Comparison of ENCODE assay signal across 8 cellular contexts in the genomic region with DNA sequence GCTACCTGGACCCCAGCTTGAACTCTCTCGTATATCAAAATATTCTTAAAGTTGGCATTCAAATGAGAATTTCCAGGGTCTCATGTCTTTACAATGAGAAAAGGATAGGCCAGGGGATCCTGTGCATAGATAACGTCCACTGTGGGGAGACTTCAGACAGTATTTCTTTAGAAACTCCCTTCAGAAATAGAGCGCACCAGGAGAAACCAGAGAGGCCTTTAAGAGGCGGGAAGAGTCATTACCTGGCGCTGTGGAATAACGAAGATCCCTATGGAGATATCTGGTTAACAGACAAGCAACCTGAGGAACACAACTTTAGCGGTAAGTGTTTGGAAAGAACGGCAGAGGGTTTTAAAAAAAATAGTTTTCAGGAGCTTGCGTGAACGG. TPM values are rescaled to one million over a fixed set of nuclear protein-coding genes. Genes with fewer than 3 reads are reported as not detected.
A peak's percentile ranks its signal among the peaks of the same experiment; 100 is the strongest.
DNase-seq lines count a peak whose midpoint lies in the region; ATAC-seq and TF ChIP-seq lines count a peak whose summit lies in the region.

No MANE protein-coding gene starts in this region.

- H3K36me3 ChIP-seq in HUES64 (ENCODE audit: insufficient read depth, low read length) (no peaks in the 10 kb centered on the region), right lobe of liver (no peaks in the 10 kb centered on the region), upper lobe of right lung (no peaks in the 10 kb centered on the region)

- no peak for TF ChIP-seq POLR2A in right lobe of liver (IDR thresholded peaks at IDR 0.05)

- peak overlapping the region; percentile 89 for H3K4me3 Mint-ChIP-seq in MCF 10A (ENCODE audit: unreplicated experiment)

- H3K9ac ChIP-seq in HUES64 (ENCODE audit: low read depth, low read length): peak overlapping the region; percentile 67; the same call in 1 of the 2 replicates

- H3K27me3 ChIP-seq in HUES64 (ENCODE audit: insufficient read depth, low read length): peaks cover 25% of the 10 kb centered on the region
- H3K27me3 ChIP-seq in right lobe of liver: no peaks in the 10 kb centered on the region
- H3K27me3 ChIP-seq in upper lobe of right lung: no peaks in the 10 kb centered on the region

- H3K27ac ChIP-seq in HUES64 (ENCODE audit: low read depth, low read length): no peak overlapping the region
- no peak overlapping the region for H3K27ac ChIP-seq in right lobe of liver
- no peak overlapping the region for H3K27ac ChIP-seq in upper lobe of right lung

- ATAC-seq in GM21381 (IDR thresholded peaks at IDR 0.05; ENCODE audit: unreplicated experiment): peak; percentile 17
- ATAC-seq in right lobe of liver: peak; percentile 43 to 61 (median 54)
- ATAC-seq in upper lobe of right lung: no peak

- peaks cover 6% of the 10 kb centered on the region for H3K4me1 Mint-ChIP-seq in MCF 10A (ENCODE audit: insufficient read depth, unreplicated experiment)

- H3K27ac Mint-ChIP-seq in MCF 10A (ENCODE audit: low read depth, unreplicated experiment): peak overlapping the region; percentile 85

- POLR2A ChIA-PET in MCF 10A (lab: Yijun Ruan, JAX): interaction anchor here (1.0 to 2.6 kb wide), 6 partner anchors 10 to 168 kb away, joined by 3 to 12 read pairs (median 4); a partner anchor contains a TSS

- intact Hi-C loops in MCF 10A (cut with micrococcal nuclease): loop anchor here (5.0 kb wide), 1 partner anchor 190 kb away; a partner anchor contains a TSS
- intact Hi-C loops in right lobe of liver (cut with DNase I): no loop called here
- intact Hi-C loops in upper lobe of right lung (cut with DNase I): no loop called here

- no peaks in the 10 kb centered on the region for H3K4me1 ChIP-seq in HUES64 (ENCODE audit: insufficient read depth, low read length)
- H3K4me1 ChIP-seq in right lobe of liver: no peaks in the 10 kb centered on the region
- H3K4me1 ChIP-seq in upper lobe of right lung: no peaks in the 10 kb centered on the region

- TF ChIP-seq CTCF in MCF 10A (IDR thresholded peaks at IDR 0.05; ENCODE audit: unreplicated experiment) (no peak), right lobe of liver (IDR thresholded peaks at IDR 0.05) (no peak), upper lobe of right lung (IDR thresholded peaks at IDR 0.05) (no peak)

- peaks cover 78% of the 10 kb centered on the region for H3K27me3 Mint-ChIP-seq in MCF 10A (ENCODE audit: insufficient read depth, unreplicated experiment)

- CTCF ChIA-PET in MCF 10A (lab: Yijun Ruan, JAX): interaction anchor here (0.6 to 1.9 kb wide), 4 partner anchors 11 to 544 kb away, joined by 3 to 10 read pairs (median 4); no protein-coding TSS in a partner anchor

- WGBS in HUES64: 4% methylated on average over 10 of the region's 10 CpGs
- 14% methylated on average over 10 of the region's 10 CpGs for WGBS in right lobe of liver (ENCODE audit: insufficient coverage, low coverage, low lambda C conversion rate, missing lambda C conversion rate)

- DNase-seq in DMS53 (lab: John Stamatoyannopoulos, UW) (peak; percentile 66), MCF 10A (ENCODE audit: unreplicated experiment) (peak; percentile 31), right lobe of liver (no peak), upper lobe of right lung (no peak), GM03348 (ENCODE audit: low spot score) (no peak), NCI-H2029 treated with DMSO at 0.1 percent for 48 hours (lab: John Stamatoyannopoulos, UW) (no peak)

- H3K9me3 ChIP-seq in HUES64 (ENCODE audit: insufficient read depth, low read depth, low read length) (no peaks in the 10 kb centered on the region), right lobe of liver (no peaks in the 10 kb centered on the region), upper lobe of right lung (no peaks in the 10 kb centered on the region)

- H3K4me3 ChIP-seq in HUES64 (ENCODE audit: low read length): peak overlapping the region; percentile 79
- H3K4me3 ChIP-seq in right lobe of liver: peak overlapping the region; percentile 23 to 60 (median 52)
- peak overlapping the region; percentile 57 for H3K4me3 ChIP-seq in upper lobe of right lung

- BruUV-seq in MCF 10A (replicated peaks; lab: Mats Ljungman, UMichigan): no TSS peak

- no peaks in the 10 kb centered on the region for H3K36me3 Mint-ChIP-seq in MCF 10A (ENCODE audit: insufficient read depth, unreplicated experiment)

- no peaks in the 10 kb centered on the region for H3K9me3 Mint-ChIP-seq in MCF 10A (ENCODE audit: unreplicated experiment)

RNA-seq across cellular contexts. Expression of a gene that starts 0.6 kb away (rescaled TPM):
- polyA plus RNA-seq in HUES64 (2013, experiment 1 of 2): 3.2 TPM
- 3.9 TPM for polyA plus RNA-seq in HUES64 (2013, experiment 2 of 2)
- total RNA-seq in MCF 10A (2022) (2.2 TPM in 2 replicates), right lobe of liver (1 to 10 TPM in 5 of 6 experiments, under 1 TPM in 1; 0.55 to 1.7 (median 1.3) TPM), upper lobe of right lung (2.4 TPM)

Comparison
In these comparisons a context has a peak if more than half of its experiments do, and no peak if none do; other contexts are left out.
1. DNase-seq: peak in DMS53 (single experiment) and MCF 10A (single experiment); none in right lobe of liver (0 of 3), upper lobe of right lung (single experiment), GM03348 (single experiment) and NCI-H2029 treated with DMSO at 0.1 percent for 48 hours (single experiment).
2. Peak in every context shown above with its lines, with median percentiles within 50 percentile points of each other: H3K4me3 ChIP-seq.